Comparison of ENCODE assay signal across 13 cellular contexts in genomic region chrX:103830848-103831247, GRCh38. TPM values are rescaled to one million over a fixed set of nuclear protein-coding genes. Genes with fewer than 3 reads are reported as not detected.
A peak's percentile ranks its signal among the peaks of the same experiment; 100 is the strongest.
DNase-seq lines count a peak whose midpoint lies in the region; ATAC-seq and TF ChIP-seq lines count a peak whose summit lies in the region.
"Had no signal": no experiment of that assay in that cellular context is flagged by ENCODE, and none has a peak within 500 bp of the region (broad histone marks: within the 10 kb centered on the region; RNA-seq: fewer than 3 reads in every experiment).

No MANE protein-coding gene starts in this region.

- no peak overlapping the region for H2AFZ ChIP-seq in H9 (ENCODE audit: low read length)

- H3K4ac ChIP-seq in H9 (ENCODE audit: low read depth, low read length): no peak overlapping the region

- no peak for TF ChIP-seq POLR2A in esophagus squamous epithelium (IDR thresholded peaks at IDR 0.05)

- H2BK5ac ChIP-seq in H9 (ENCODE audit: insufficient read length, low read length): no peak overlapping the region

- peak overlapping the region; percentile 86 for H3K4me3 Mint-ChIP-seq in CD4-positive, alpha-beta T cell
- H3K4me3 Mint-ChIP-seq in H9: peak overlapping the region in 1 of 2 experiments; percentile 52; a peak in 1 of 5 replicates
- peak overlapping the region; percentile 68 for H3K4me3 Mint-ChIP-seq in nephron progenitor cell

- H3K4me3 ChIP-seq in esophagus squamous epithelium (peak overlapping the region in 1 of 4 donors; percentile 71), psoas muscle (no peak overlapping the region)

- no peak overlapping the region for H3K27ac ChIP-seq in CD4-positive, alpha-beta T cell (ENCODE audit: low read depth, low read length)
- H3K27ac ChIP-seq in H9 (ENCODE audit: insufficient read length, low read depth, low read length) (no peak overlapping the region), esophagus squamous epithelium (peak overlapping the region in 3 of 4 donors; percentile 55 to 81 (median 79)), psoas muscle (no peak overlapping the region)
- H3K27ac ChIP-seq: BLaER1 treated with 17β-estradiol and CSF1 and Interleukin-3, amounts not matched to agents 10 nM and 100 nM; foreskin keratinocyte; SJCRH30 had no signal

- H4K5ac ChIP-seq in H9 (ENCODE audit: insufficient read length, low read depth, low read length): no peak overlapping the region

- intact Hi-C loops in CD4-positive, alpha-beta T cell (cut with DNase I, micrococcal nuclease): no loop called here
- intact Hi-C loops in esophagus squamous epithelium (cut with DNase I): no loop called here
- intact Hi-C loops in psoas muscle (cut with DNase I): no loop called here

- H3K36me3 Mint-ChIP-seq in CD4-positive, alpha-beta T cell (ENCODE audit: low read depth): no peaks in the 10 kb centered on the region
- no peaks in the 10 kb centered on the region for H3K36me3 Mint-ChIP-seq in H9 (ENCODE audit: insufficient read depth in 1 of 3, low read depth in 3 of 3)
- no peaks in the 10 kb centered on the region for H3K36me3 Mint-ChIP-seq in nephron progenitor cell (ENCODE audit: low read depth)

- no peak overlapping the region for H3K56ac ChIP-seq in H9 (ENCODE audit: insufficient read length, low read depth, low read length)

- no peaks in the 10 kb centered on the region for H3K27me3 ChIP-seq in CD4-positive, alpha-beta T cell (ENCODE audit: control insufficient read depth, insufficient read depth, low read length)
- H3K27me3 ChIP-seq in H9 (ENCODE audit: insufficient read depth, low read length) (no peaks in the 10 kb centered on the region; the same call in 1 of the 2 replicates), esophagus squamous epithelium (peaks cover 0 to 3% (median 0%) of the 10 kb centered on the region in 4 donors), psoas muscle (ENCODE audit: insufficient read depth in 3 of 3, low read length in 2 of 3) (peaks cover 0 to 22% (median 0%) of the 10 kb centered on the region in 3 donors)
- H3K27me3 ChIP-seq: BLaER1 treated with 17β-estradiol and CSF1 and Interleukin-3, amounts not matched to agents 10 nM and 100 nM; foreskin keratinocyte; SJCRH30; testis had no signal

- H3K4me2 ChIP-seq in H9 (ENCODE audit: insufficient read depth, insufficient read length, low read length): peak overlapping the region; percentile 53

- no peak for DNase-seq in CD4-positive, alpha-beta T cell
- DNase-seq in H9 (no peak), esophagus squamous epithelium (lab: John Stamatoyannopoulos, UW) (no peak), nephron progenitor cell (no peak), psoas muscle (no peak), NCI-H2029 treated with DMSO at 0.1 percent for 48 hours (lab: John Stamatoyannopoulos, UW) (no peak)
- DNase-seq: foreskin keratinocyte had no signal

- no peaks in the 10 kb centered on the region for H4K20me1 ChIP-seq in H9 (ENCODE audit: control insufficient read depth, insufficient read depth, insufficient read length)
- H4K20me1 ChIP-seq: BLaER1 treated with 17β-estradiol and CSF1 and Interleukin-3, amounts not matched to agents 10 nM and 100 nM had no signal

- H3T11ph ChIP-seq in H9 (ENCODE audit: low read length): no peak overlapping the region

- H2BK120ac ChIP-seq in H9 (ENCODE audit: low read depth, low read length, poor library complexity, severe bottlenecking): no peak overlapping the region

- no peak overlapping the region for H4K8ac ChIP-seq in H9 (replicated peaks; ENCODE audit: insufficient read length, low read depth, low read length)

- no peaks in the 10 kb centered on the region for H3K79me2 ChIP-seq in H9 (ENCODE audit: insufficient read depth, low read length)
- H3K79me2 ChIP-seq: parathyroid adenoma had no signal

- H2AK5ac ChIP-seq in H9 (ENCODE audit: insufficient read length, low read length): no peak overlapping the region

- no peak overlapping the region for H3K27ac Mint-ChIP-seq in CD4-positive, alpha-beta T cell
- H3K27ac Mint-ChIP-seq in H9 (no peak overlapping the region), nephron progenitor cell (no peak overlapping the region)

- no CpG with 5 or more reads among the region's 7 CpGs for WGBS in H9 (ENCODE audit: extremely low coverage, insufficient read length, low lambda C conversion rate)
- 74 to 76% methylated on average over 7 of the region's 7 CpGs for WGBS in esophagus squamous epithelium, 2 donors
- 68 to 73% (median 69%) methylated on average over 7 of the region's 7 CpGs for WGBS in psoas muscle, 3 donors

- H3K4me1 ChIP-seq in H9 (ENCODE audit: insufficient read depth, low read length) (no peaks in the 10 kb centered on the region), esophagus squamous epithelium (peaks cover 0 to 5% (median 0%) of the 10 kb centered on the region in 3 donors), psoas muscle (no peaks in the 10 kb centered on the region)
- H3K4me1 ChIP-seq: foreskin keratinocyte, parathyroid adenoma, SJCRH30 had no signal

- H3K27me3 Mint-ChIP-seq in CD4-positive, alpha-beta T cell: peaks cover 4% of the 10 kb centered on the region
- H3K27me3 Mint-ChIP-seq in H9 (ENCODE audit: low read depth): peaks cover 46% of the 10 kb centered on the region
- peaks cover 21% of the 10 kb centered on the region for H3K27me3 Mint-ChIP-seq in nephron progenitor cell (ENCODE audit: low read depth, poor library complexity)

- peaks cover 10% of the 10 kb centered on the region for H3K23me2 ChIP-seq in H9 (ENCODE audit: insufficient read length, low read depth, low read length, poor library complexity, severe bottlenecking)

- TF ChIP-seq CTCF in CD4-positive, alpha-beta T cell (IDR thresholded peaks at IDR 0.05): no peak
- TF ChIP-seq CTCF in H9 (conservative IDR thresholded peaks at IDR 0.05) (no peak), esophagus squamous epithelium (IDR thresholded peaks at IDR 0.05) (no peak), nephron progenitor cell (IDR thresholded peaks at IDR 0.05) (no peak), psoas muscle (IDR thresholded peaks at IDR 0.05) (no peak)

- H2BK12ac ChIP-seq in H9 (ENCODE audit: insufficient read length, low read depth, low read length): no peak overlapping the region

- H3K9ac ChIP-seq in H9 (ENCODE audit: extremely low read depth, insufficient read length, low read length): no peak overlapping the region
- H3K9ac ChIP-seq: parathyroid adenoma had no signal

- CTCF ChIA-PET in CD4-positive, alpha-beta T cell (lab: Charles Lee): no interaction called here

- H4K91ac ChIP-seq in H9 (ENCODE audit: insufficient read length, low read depth, low read length): no peak overlapping the region

- no peaks in the 10 kb centered on the region for H3K9me3 Mint-ChIP-seq in CD4-positive, alpha-beta T cell
- peaks cover 0 to 39% of the 10 kb centered on the region in 2 experiments; a peak in 2 of 5 replicates for H3K9me3 Mint-ChIP-seq in H9
- peaks cover 22% of the 10 kb centered on the region for H3K9me3 Mint-ChIP-seq in nephron progenitor cell

- H3K4me1 Mint-ChIP-seq in CD4-positive, alpha-beta T cell (ENCODE audit: low read depth): no peaks in the 10 kb centered on the region
- H3K4me1 Mint-ChIP-seq in H9 (peaks cover 3 to 10% of the 10 kb centered on the region in 2 experiments; a peak in 2 of 4 replicates), nephron progenitor cell (peaks cover 15% of the 10 kb centered on the region)

- H2BK15ac ChIP-seq in H9 (ENCODE audit: low read depth, low read length): no peak overlapping the region

- no peak overlapping the region for H3K14ac ChIP-seq in H9 (ENCODE audit: insufficient read depth, low read length)

- POLR2A ChIA-PET in CD4-positive, alpha-beta T cell (lab: Charles Lee): no interaction called here

- H3K36me3 ChIP-seq in esophagus squamous epithelium: no peaks in the 10 kb centered on the region
- H3K36me3 ChIP-seq in psoas muscle (ENCODE audit: insufficient read depth in 1 of 2, low read depth in 1 of 2): no peaks in the 10 kb centered on the region
- H3K36me3 ChIP-seq: BLaER1 treated with 17β-estradiol and CSF1 and Interleukin-3, amounts not matched to agents 10 nM and 100 nM; SJCRH30 had no signal

- no peak for ATAC-seq in CD4-positive, alpha-beta T cell (ENCODE audit: poor library complexity)
- no peak for ATAC-seq in psoas muscle
- no peak for ATAC-seq in GM21737 (IDR thresholded peaks at IDR 0.05; ENCODE audit: unreplicated experiment)
- no peak for ATAC-seq in HG03039 (IDR thresholded peaks at IDR 0.05; ENCODE audit: unreplicated experiment)

- no peak overlapping the region for H2BK20ac ChIP-seq in H9 (ENCODE audit: low read depth, low read length, poor library complexity, severe bottlenecking)

- H3K23ac ChIP-seq in H9 (ENCODE audit: insufficient read length, low read depth, low read length): no peak overlapping the region

- no peaks in the 10 kb centered on the region for H3K9me3 ChIP-seq in CD4-positive, alpha-beta T cell (ENCODE audit: control insufficient read depth, low read length)
- H3K9me3 ChIP-seq in H9 (ENCODE audit: control insufficient read depth, low read depth, low read length) (no peaks in the 10 kb centered on the region), esophagus squamous epithelium (no peaks in the 10 kb centered on the region), psoas muscle (no peaks in the 10 kb centered on the region)
- H3K9me3 ChIP-seq: SJCRH30, testis had no signal

- H3K18ac ChIP-seq in H9 (ENCODE audit: insufficient read length, low read depth, low read length): no peak overlapping the region

- no peaks in the 10 kb centered on the region for H3K79me1 ChIP-seq in H9 (ENCODE audit: insufficient read depth, low read depth, low read length, poor library complexity, severe bottlenecking)

RNA-seq across cellular contexts. Expression of gene RAB9B, which starts 1.2 kb away (rescaled TPM):
- under 1 TPM in 1 of 2 experiments, not detected in 1; 0.11 TPM for total RNA-seq in CD4-positive, alpha-beta T cell
- 0.15 and 0.31 TPM in 2 replicates for total RNA-seq in H9 (2021)
- total RNA-seq in esophagus squamous epithelium: 1 to 10 TPM in 1 of 4 donors, under 1 TPM in 2, not detected in 1; 0.23 to 3.8 (median 0.35) TPM
- 10 to 100 TPM in 1 of 4 donors, 1 to 10 TPM in 3; 1.9 to 15.2 (median 5.3) TPM for total RNA-seq in psoas muscle
- polyA plus RNA-seq in psoas muscle: 1 to 10 TPM in 2 of 3 donors, under 1 TPM in 1; 0.47 to 4.2 (median 1.7) TPM

RNA-seq across cellular contexts. Expression of gene PLP1, which starts 54.2 kb away (rescaled TPM):
- total RNA-seq in CD4-positive, alpha-beta T cell: not detected
- total RNA-seq in H9 (2021) (86.3 and 88.3 TPM in 2 replicates), esophagus squamous epithelium (1 to 10 TPM in 2 of 4 donors, under 1 TPM in 2; 0.19 to 6.2 (median 3.1) TPM), psoas muscle (1 to 10 TPM in 1 of 4 donors, under 1 TPM in 2, not detected in 1; 0.39 to 1.7 (median 0.95) TPM)
- 1 to 10 TPM in 1 of 3 donors, under 1 TPM in 2; 0.69 to 1.2 (median 0.70) TPM for polyA plus RNA-seq in psoas muscle
- total RNA-seq: foreskin keratinocyte, SJCRH30 had no signal

Comparison
In these comparisons a context has a peak if more than half of its experiments do, and no peak if none do; other contexts are left out.
1. H3K27ac ChIP-seq: peak in esophagus squamous epithelium (3 of 4); none in CD4-positive, alpha-beta T cell (single experiment), H9 (single experiment) and psoas muscle (single experiment).
2. RNA of gene PLP1, which starts 54.2 kb away (total RNA-seq): 86.3 to 88.3 TPM in H9; 0.19 to 6.2 TPM in esophagus squamous epithelium, 0.39 to 1.7 TPM in psoas muscle and not detected in CD4-positive, alpha-beta T cell; every median in the first group is over 10 times any median in the second.